ENCODE assay signal across 36 cellular contexts in genomic region chrX:72159769-72160168, GRCh38.
"Had no signal": no experiment of that assay in that cellular context is flagged by ENCODE, and none has a peak within 500 bp of the region (broad histone marks: within the 10 kb centered on the region; RNA-seq: fewer than 3 reads in every experiment).

No MANE protein-coding gene starts in this region.

- H3K4me3 Mint-ChIP-seq: activated B cell treated with CpG ODN at 0.5 μM for 24 hours; activated CD4-positive, alpha-beta memory T cell treated with anti-CD3 and anti-CD28 coated beads for 36 hours; activated CD4-positive, alpha-beta T cell treated with anti-CD3 and anti-CD28 coated beads, Interleukin-2, amount 10 ng/mL, durations not matched to agents 24 days and 14 days; activated CD8-positive, alpha-beta memory T cell treated with anti-CD3 and anti-CD28 coated beads, Interleukin-2, amount 10 ng/mL, durations not matched to agents 7 days and 5 days; activated CD8-positive, alpha-beta T cell treated with anti-CD3 and anti-CD28 coated beads for 36 hours; activated naive CD4-positive, alpha-beta T cell treated with anti-CD3 and anti-CD28 coated beads, Interleukin-2, amount 10 ng/mL, durations not matched to agents 7 days and 5 days; activated naive CD4-positive, alpha-beta T cell treated with anti-CD3 and anti-CD28 coated beads, Interleukin-2, amount 50 U/mL, for 24 hours; activated naive CD8-positive, alpha-beta T cell; activated naive CD8-positive, alpha-beta T cell treated with anti-CD3 and anti-CD28 coated beads, Interleukin-2, amount 10 ng/mL, durations not matched to agents 7 days and 5 days; activated naive CD8-positive, alpha-beta T cell treated with anti-CD3 and anti-CD28 coated beads, Interleukin-2, amount 50 U/mL, for 24 hours; activated T-cell treated with anti-CD3 and anti-CD28 coated beads, Interleukin-2, amount 50 U/mL, for 24 hours; brain; central memory CD8-positive, alpha-beta T cell; T-helper 1 cell treated with Interleukin-12 subunit alpha and Interleukin-12 subunit beta and Interleukin-4 antibody, amounts not matched to agents 30 μg/mL and 1 μg/mL, for 36 hours; T-helper 2 cell treated with Interferon-gamma antibody and Interleukin-4, amounts not matched to agents 5 μg/mL and 100 μg/mL, for 36 hours had no signal

- ATAC-seq: activated CD8-positive, alpha-beta memory T cell treated with anti-CD3 and anti-CD28 coated beads, Interleukin-2, amount 10 ng/mL, durations not matched to agents 7 days and 5 days; activated CD8-positive, alpha-beta T cell treated with anti-CD3 and anti-CD28 coated beads for 36 hours; activated naive CD8-positive, alpha-beta T cell treated with anti-CD3 and anti-CD28 coated beads, Interleukin-2, amount 50 U/mL, for 24 hours had no signal

- H3K27ac Mint-ChIP-seq: activated B cell treated with CpG ODN at 0.5 μM for 24 hours; activated CD4-positive, alpha-beta memory T cell treated with anti-CD3 and anti-CD28 coated beads for 36 hours; activated CD4-positive, alpha-beta T cell treated with anti-CD3 and anti-CD28 coated beads, Interleukin-2, amount 10 ng/mL, durations not matched to agents 24 days and 14 days; activated CD8-positive, alpha-beta memory T cell treated with anti-CD3 and anti-CD28 coated beads, Interleukin-2, amount 10 ng/mL, durations not matched to agents 7 days and 5 days; activated CD8-positive, alpha-beta T cell treated with anti-CD3 and anti-CD28 coated beads for 36 hours; activated naive CD4-positive, alpha-beta T cell treated with anti-CD3 and anti-CD28 coated beads, Interleukin-2, amount 10 ng/mL, durations not matched to agents 7 days and 5 days; activated naive CD4-positive, alpha-beta T cell treated with anti-CD3 and anti-CD28 coated beads, Interleukin-2, amount 50 U/mL, for 24 hours; activated naive CD8-positive, alpha-beta T cell; activated naive CD8-positive, alpha-beta T cell treated with anti-CD3 and anti-CD28 coated beads, Interleukin-2, amount 10 ng/mL, durations not matched to agents 7 days and 5 days; activated naive CD8-positive, alpha-beta T cell treated with anti-CD3 and anti-CD28 coated beads, Interleukin-2, amount 50 U/mL, for 24 hours; activated T-cell treated with anti-CD3 and anti-CD28 coated beads, Interleukin-2, amount 50 U/mL, for 24 hours; activated T-helper 2 cell treated with anti-CD3 and anti-CD28 coated beads, Interferon-gamma antibody, Interleukin-2, Interleukin-4, amounts not matched to agents 10 μg/mL and 5 μg/mL and 100 μg/mL, durations not matched to agents 14 hours and 24 hours and 36 hours; brain; T-helper 1 cell treated with Interleukin-12 subunit alpha and Interleukin-12 subunit beta and Interleukin-4 antibody, amounts not matched to agents 30 μg/mL and 1 μg/mL, for 36 hours; T-helper 2 cell treated with Interferon-gamma antibody and Interleukin-4, amounts not matched to agents 5 μg/mL and 100 μg/mL, for 36 hours had no signal

- H3K27ac ChIP-seq: ascending aorta, cardiac muscle cell, VCaP had no signal

- H3K36me3 ChIP-seq: ascending aorta, cardiac muscle cell had no signal

- H3K4me1 ChIP-seq: ascending aorta had no signal

- H3K27me3 Mint-ChIP-seq: activated CD4-positive, alpha-beta memory T cell treated with anti-CD3 and anti-CD28 coated beads for 36 hours; activated CD8-positive, alpha-beta T cell treated with anti-CD3 and anti-CD28 coated beads for 36 hours; activated naive CD4-positive, alpha-beta T cell treated with anti-CD3 and anti-CD28 coated beads, Interleukin-2, amount 50 U/mL, for 24 hours; activated naive CD8-positive, alpha-beta T cell treated with anti-CD3 and anti-CD28 coated beads, Interleukin-2, amount 50 U/mL, for 24 hours; brain had no signal

- H3K27me3 ChIP-seq: ascending aorta, cardiac muscle cell had no signal

- H3K9me3 Mint-ChIP-seq: activated B cell treated with CpG ODN at 0.5 μM for 24 hours; activated CD4-positive, alpha-beta memory T cell treated with anti-CD3 and anti-CD28 coated beads for 36 hours; activated CD8-positive, alpha-beta T cell treated with anti-CD3 and anti-CD28 coated beads for 36 hours; activated naive CD4-positive, alpha-beta T cell treated with anti-CD3 and anti-CD28 coated beads, Interleukin-2, amount 10 ng/mL, durations not matched to agents 7 days and 5 days; activated naive CD4-positive, alpha-beta T cell treated with anti-CD3 and anti-CD28 coated beads, Interleukin-2, amount 50 U/mL, for 24 hours; activated naive CD8-positive, alpha-beta T cell treated with anti-CD3 and anti-CD28 coated beads, Interleukin-2, amount 10 ng/mL, durations not matched to agents 7 days and 5 days; activated naive CD8-positive, alpha-beta T cell treated with anti-CD3 and anti-CD28 coated beads, Interleukin-2, amount 50 U/mL, for 24 hours; activated T-cell treated with anti-CD3 and anti-CD28 coated beads, Interleukin-2, amount 50 U/mL, for 24 hours; activated T-helper 2 cell treated with anti-CD3 and anti-CD28 coated beads, Interferon-gamma antibody, Interleukin-2, Interleukin-4, amounts not matched to agents 10 μg/mL and 5 μg/mL and 100 μg/mL, durations not matched to agents 14 hours and 24 hours and 36 hours; central memory CD8-positive, alpha-beta T cell; T-helper 1 cell treated with Interleukin-12 subunit alpha and Interleukin-12 subunit beta and Interleukin-4 antibody, amounts not matched to agents 30 μg/mL and 1 μg/mL, for 36 hours; T-helper 2 cell treated with Interferon-gamma antibody and Interleukin-4, amounts not matched to agents 5 μg/mL and 100 μg/mL, for 36 hours had no signal

- H3K9me3 ChIP-seq: ascending aorta had no signal

- DNase-seq: activated B cell treated with CpG ODN at 0.5 μM for 24 hours; activated CD4-positive, alpha-beta memory T cell treated with anti-CD3 and anti-CD28 coated beads for 36 hours; activated CD4-positive, alpha-beta T cell treated with anti-CD3 and anti-CD28 coated beads for 4 hours; activated CD4-positive, alpha-beta T cell treated with anti-CD3 and anti-CD28 coated beads, Interleukin-2, amount 10 ng/mL, durations not matched to agents 24 days and 14 days; activated CD4-positive, alpha-beta T cell treated with anti-CD3 and anti-CD28 coated beads, Interleukin-2, amount 50 U/mL, for 1 hour; activated CD4-positive, alpha-beta T cell treated with anti-CD3 and anti-CD28 coated beads, Interleukin-2, amount 50 U/mL, for 4 hours; activated CD4-positive, CD25-positive, alpha-beta regulatory T cell treated with anti-CD3 and anti-CD28 coated beads, Interleukin-2, amount 50 U/mL, for 72 hours; activated CD8-positive, alpha-beta memory T cell treated with anti-CD3 and anti-CD28 coated beads for 24 hours; activated CD8-positive, alpha-beta memory T cell treated with anti-CD3 and anti-CD28 coated beads, Interleukin-2, amount 10 ng/mL, durations not matched to agents 7 days and 5 days; activated CD8-positive, alpha-beta memory T cell treated with anti-CD3 and anti-CD28 coated beads, Interleukin-2, amount 50 U/mL, for 48 hours; activated CD8-positive, alpha-beta T cell treated with anti-CD3 and anti-CD28 coated beads for 36 hours; activated effector memory CD4-positive, alpha-beta T cell treated with Interleukin-2 at 50 U/mL for 16 hours; activated gamma-delta T cell; activated naive CD4-positive, alpha-beta T cell treated with anti-CD3 and anti-CD28 coated beads, Interleukin-2, amount 10 ng/mL, durations not matched to agents 7 days and 5 days; activated naive CD4-positive, alpha-beta T cell treated with Interleukin-2 at 50 U/mL for 16 hours; activated naive CD8-positive, alpha-beta T cell treated with anti-CD3 and anti-CD28 coated beads, Interleukin-2, amount 10 ng/mL, durations not matched to agents 7 days and 5 days; activated naive CD8-positive, alpha-beta T cell treated with anti-CD3 and anti-CD28 coated beads, Interleukin-2, amount 50 U/mL, for 24 hours; activated T-cell treated with anti-CD3 and anti-CD28 coated beads, Interleukin-2, amount 50 U/mL, for 24 hours; activated T-cell treated with anti-CD3 and anti-CD28 coated beads, Interleukin-2, amount 50 U/mL, for 48 hours; amygdala; anterior cingulate cortex; caudate nucleus; cerebellar nuclear complex; T-helper 1 cell; T-helper 2 cell; T-helper 9 cell had no signal

- H3K4me3 ChIP-seq: ascending aorta, cardiac muscle cell had no signal

- H3K36me3 Mint-ChIP-seq: activated CD4-positive, alpha-beta memory T cell treated with anti-CD3 and anti-CD28 coated beads for 36 hours; activated CD8-positive, alpha-beta memory T cell treated with anti-CD3 and anti-CD28 coated beads, Interleukin-2, amount 10 ng/mL, durations not matched to agents 7 days and 5 days; activated naive CD4-positive, alpha-beta T cell treated with anti-CD3 and anti-CD28 coated beads, Interleukin-2, amount 50 U/mL, for 24 hours; activated naive CD8-positive, alpha-beta T cell; activated naive CD8-positive, alpha-beta T cell treated with anti-CD3 and anti-CD28 coated beads, Interleukin-2, amount 10 ng/mL, durations not matched to agents 7 days and 5 days; brain had no signal

- H3K4me1 Mint-ChIP-seq: activated B cell treated with CpG ODN at 0.5 μM for 24 hours; activated CD4-positive, alpha-beta T cell treated with anti-CD3 and anti-CD28 coated beads, Interleukin-2, amount 10 ng/mL, durations not matched to agents 24 days and 14 days; activated CD8-positive, alpha-beta memory T cell treated with anti-CD3 and anti-CD28 coated beads, Interleukin-2, amount 10 ng/mL, durations not matched to agents 7 days and 5 days; activated naive CD4-positive, alpha-beta T cell treated with anti-CD3 and anti-CD28 coated beads, Interleukin-2, amount 10 ng/mL, durations not matched to agents 7 days and 5 days; activated naive CD4-positive, alpha-beta T cell treated with anti-CD3 and anti-CD28 coated beads, Interleukin-2, amount 50 U/mL, for 24 hours; activated naive CD8-positive, alpha-beta T cell treated with anti-CD3 and anti-CD28 coated beads, Interleukin-2, amount 10 ng/mL, durations not matched to agents 7 days and 5 days; activated naive CD8-positive, alpha-beta T cell treated with anti-CD3 and anti-CD28 coated beads, Interleukin-2, amount 50 U/mL, for 24 hours; brain; central memory CD8-positive, alpha-beta T cell had no signal
